ENCODE assay signal across 13 cellular contexts in genomic region chr11:45264839-45265515, GRCh38. TPM values are rescaled to one million over a fixed set of nuclear protein-coding genes. Genes with fewer than 3 reads are reported as not detected.
A peak's percentile ranks its signal among the peaks of the same experiment; 100 is the strongest.
DNase-seq lines count a peak whose midpoint lies in the region; ATAC-seq and TF ChIP-seq lines count a peak whose summit lies in the region.
"Had no signal": no experiment of that assay in that cellular context is flagged by ENCODE, and none has a peak within 500 bp of the region (broad histone marks: within the 10 kb centered on the region; RNA-seq: fewer than 3 reads in every experiment).

No MANE protein-coding gene starts in this region.

- peaks cover 1% of the 10 kb centered on the region for H3K36me3 Mint-ChIP-seq in chondrocyte (ENCODE audit: low read depth)
- H3K36me3 Mint-ChIP-seq in activated CD4-positive, alpha-beta T cell treated with anti-CD3 and anti-CD28 coated beads, Interleukin-2, amount 10 ng/mL, durations not matched to agents 24 days and 14 days (ENCODE audit: low read depth) = no peaks in the 10 kb centered on the region
- H3K36me3 Mint-ChIP-seq: activated naive CD4-positive, alpha-beta T cell treated with anti-CD3 and anti-CD28 coated beads, Interleukin-2, amount 50 U/mL, for 24 hours; stimulated activated memory B cell treated with anti-CD40 and anti-IgM and Interleukin-4, amounts not matched to agents 10 μg/mL and 1 μg/mL and 100 μg/mL, for 72 hours had no signal

- H3K9me3 Mint-ChIP-seq in chondrocyte (ENCODE audit: low read depth) = peaks cover 7% of the 10 kb centered on the region
- H3K9me3 Mint-ChIP-seq in activated CD4-positive, alpha-beta T cell treated with anti-CD3 and anti-CD28 coated beads, Interleukin-2, amount 10 ng/mL, durations not matched to agents 24 days and 14 days = no peaks in the 10 kb centered on the region
- H3K9me3 Mint-ChIP-seq: activated naive CD4-positive, alpha-beta T cell treated with anti-CD3 and anti-CD28 coated beads, Interleukin-2, amount 50 U/mL, for 24 hours; stimulated activated memory B cell treated with anti-CD40 and anti-IgM and Interleukin-4, amounts not matched to agents 10 μg/mL and 1 μg/mL and 100 μg/mL, for 72 hours had no signal

- ATAC-seq in HG03457 (IDR thresholded peaks at IDR 0.05; ENCODE audit: unreplicated experiment) (no peak), GM21381 (IDR thresholded peaks at IDR 0.05; ENCODE audit: unreplicated experiment) (no peak)
- ATAC-seq: stimulated activated memory B cell treated with anti-CD40 and anti-IgM and Interleukin-4, amounts not matched to agents 10 μg/mL and 1 μg/mL and 100 μg/mL, for 72 hours had no signal

- DNase-seq in BJ (ENCODE audit: low read depth) (peak; percentile 14), LoVo (ENCODE audit: low spot score) (peak; percentile 12), chondrocyte (ENCODE audit: low spot score) (no peak), lung microvascular endothelial cell (ENCODE audit: low read depth in 2 of 2) (peak; percentile 40 to 65), AML-193 (lab: John Stamatoyannopoulos, UW) (no peak)
- no peak for DNase-seq in activated CD4-positive, alpha-beta T cell treated with anti-CD3 and anti-CD28 coated beads, Interleukin-2, amount 10 ng/mL, durations not matched to agents 24 days and 14 days
- DNase-seq: erythroblast, mesendoderm, NCI-H1417 had no signal

- no peak overlapping the region for H3K4me3 ChIP-seq in BJ (ENCODE audit: low read depth, low read length)

- no peaks in the 10 kb centered on the region; the same call in 1 of the 2 replicates for H3K27me3 ChIP-seq in BJ (ENCODE audit: control insufficient read depth, insufficient read depth, low read length)

- H3K27me3 Mint-ChIP-seq in chondrocyte (ENCODE audit: low read depth) = peaks cover 9% of the 10 kb centered on the region
- peaks cover 3% of the 10 kb centered on the region for H3K27me3 Mint-ChIP-seq in activated CD4-positive, alpha-beta T cell treated with anti-CD3 and anti-CD28 coated beads, Interleukin-2, amount 10 ng/mL, durations not matched to agents 24 days and 14 days

- H3K27ac Mint-ChIP-seq in chondrocyte (ENCODE audit: unreplicated experiment) = peak overlapping the region; percentile 76
- H3K27ac Mint-ChIP-seq in activated CD4-positive, alpha-beta T cell treated with anti-CD3 and anti-CD28 coated beads, Interleukin-2, amount 10 ng/mL, durations not matched to agents 24 days and 14 days = no peak overlapping the region
- H3K27ac Mint-ChIP-seq: activated naive CD4-positive, alpha-beta T cell treated with anti-CD3 and anti-CD28 coated beads, Interleukin-2, amount 50 U/mL, for 24 hours; stimulated activated memory B cell treated with anti-CD40 and anti-IgM and Interleukin-4, amounts not matched to agents 10 μg/mL and 1 μg/mL and 100 μg/mL, for 72 hours had no signal

- intact Hi-C loops in activated CD4-positive, alpha-beta T cell treated with anti-CD3 and anti-CD28 coated beads, Interleukin-2, amount 10 ng/mL, durations not matched to agents 24 days and 14 days (cut with micrococcal nuclease) = no loop called here

- H3K4me3 Mint-ChIP-seq in chondrocyte (ENCODE audit: unreplicated experiment) = peak overlapping the region; percentile 11
- H3K4me3 Mint-ChIP-seq in activated CD4-positive, alpha-beta T cell treated with anti-CD3 and anti-CD28 coated beads, Interleukin-2, amount 10 ng/mL, durations not matched to agents 24 days and 14 days = no peak overlapping the region
- H3K4me3 Mint-ChIP-seq: activated naive CD4-positive, alpha-beta T cell treated with anti-CD3 and anti-CD28 coated beads, Interleukin-2, amount 50 U/mL, for 24 hours; stimulated activated memory B cell treated with anti-CD40 and anti-IgM and Interleukin-4, amounts not matched to agents 10 μg/mL and 1 μg/mL and 100 μg/mL, for 72 hours had no signal

- TF ChIP-seq CTCF in BJ (IDR thresholded peaks at IDR 0.05; ENCODE audit: insufficient read depth, low read depth, low read length) (no peak), chondrocyte (IDR thresholded peaks at IDR 0.05) (no peak)

- H3K36me3 ChIP-seq in BJ (ENCODE audit: control insufficient read depth, insufficient read depth, low read length) = no peaks in the 10 kb centered on the region

- CTCF ChIA-PET in BJ (lab: Yijun Ruan, JAX) = interaction anchor here (1.0 to 1.3 kb wide), 2 partner anchors 13 to 14 kb away, joined by 4 read pairs; no protein-coding TSS in a partner anchor

- H3K4me1 Mint-ChIP-seq in chondrocyte (ENCODE audit: low read depth) = peaks cover 48% of the 10 kb centered on the region
- peaks cover 1% of the 10 kb centered on the region for H3K4me1 Mint-ChIP-seq in activated CD4-positive, alpha-beta T cell treated with anti-CD3 and anti-CD28 coated beads, Interleukin-2, amount 10 ng/mL, durations not matched to agents 24 days and 14 days
- H3K4me1 Mint-ChIP-seq: activated naive CD4-positive, alpha-beta T cell treated with anti-CD3 and anti-CD28 coated beads, Interleukin-2, amount 50 U/mL, for 24 hours; stimulated activated memory B cell treated with anti-CD40 and anti-IgM and Interleukin-4, amounts not matched to agents 10 μg/mL and 1 μg/mL and 100 μg/mL, for 72 hours had no signal

- POLR2A ChIA-PET in BJ (lab: Charles Lee) = no interaction called here

RNA-seq across cellular contexts. Expression of gene SYT13, which starts 21.2 kb away (rescaled TPM):
- polyA plus RNA-seq in BJ (2011; rRNA removed) = not detected in 2 replicates
- polyA minus RNA-seq in BJ (2011; rRNA and poly(A)+ RNA removed) = not detected in 2 replicates
- total RNA-seq in chondrocyte (1.8 to 3.2 TPM (median 2.8 TPM) in 3 replicates), lung microvascular endothelial cell (under 0.01 TPM in 2 replicates)
- total RNA-seq in activated CD4-positive, alpha-beta T cell treated with anti-CD3 and anti-CD28 coated beads, Interleukin-2, amount 10 ng/mL, durations not matched to agents 24 days and 14 days = not detected in 2 replicates

Comparison
In these comparisons a context has a peak if more than half of its experiments do, and no peak if none do; other contexts are left out.
1. DNase-seq: peak in BJ (single experiment), LoVo (single experiment) and lung microvascular endothelial cell (2 of 2); none in chondrocyte (single experiment), activated CD4-positive, alpha-beta T cell treated with anti-CD3 and anti-CD28 coated beads, Interleukin-2, amount 10 ng/mL, durations not matched to agents 24 days and 14 days (single experiment) and AML-193 (0 of 2).